15 cellular contexts compared by ENCODE assay signal in genomic region chr4:153146031-153146430, GRCh38.
"Had no signal": no experiment of that assay in that cellular context is flagged by ENCODE, and none has a peak within 500 bp of the region (broad histone marks: within the 10 kb centered on the region; RNA-seq: fewer than 3 reads in every experiment).

No MANE protein-coding gene starts in this region.

- H3K36me3 ChIP-seq: gastroesophageal sphincter had no signal

- H3K27me3 ChIP-seq: dorsolateral prefrontal cortex, gastroesophageal sphincter had no signal

- H3K9me3 ChIP-seq: gastroesophageal sphincter, mucosa of descending colon had no signal

- FAIRE-seq: small intestine had no signal

- H3K4me3 ChIP-seq: dorsolateral prefrontal cortex, gastroesophageal sphincter, mucosa of descending colon had no signal

- DNase-seq: cortex of kidney; dorsolateral prefrontal cortex; effector CD8-positive, alpha-beta T cell; glutamatergic neuron; kidney glomerular epithelial cell; mucosa of descending colon; naive thymus-derived CD8-positive, alpha-beta T cell; posterior cingulate gyrus; right cardiac atrium; small intestine; stimulated activated CD4-positive, alpha-beta T cell treated with anti-CD3 and anti-CD28 coated beads, Interleukin-12 subunit alpha, Interleukin-12 subunit beta, amount 100 ng/mL, for 4 hours; stimulated activated naive CD4-positive, alpha-beta T cell had no signal

- ATAC-seq: esophagus mucosa; gastroesophageal sphincter; left lobe of liver; mucosa of descending colon; naive thymus-derived CD8-positive, alpha-beta T cell; right cardiac atrium had no signal

- H3K27ac ChIP-seq: gastroesophageal sphincter had no signal
